8 cellular contexts compared by ENCODE assay signal in genomic region chr18:11553098-11553940, GRCh38. TPM values are rescaled to one million over a fixed set of nuclear protein-coding genes. Genes with fewer than 3 reads are reported as not detected.
DNase-seq lines count a peak whose midpoint lies in the region; ATAC-seq, FAIRE-seq and TF ChIP-seq lines count a peak whose summit lies in the region.

No MANE protein-coding gene starts in this region.

- no peaks in the 10 kb centered on the region for H3K4me1 Mint-ChIP-seq in activated naive CD8-positive, alpha-beta T cell treated with anti-CD3 and anti-CD28 coated beads for 36 hours

- no peak overlapping the region for H3K27ac Mint-ChIP-seq in activated naive CD8-positive, alpha-beta T cell treated with anti-CD3 and anti-CD28 coated beads for 36 hours

- TF ChIP-seq POLR2A in GM12892 (IDR thresholded peaks at IDR 0.05; ENCODE audit: low read depth, low read length): no peak

- H3K27me3 Mint-ChIP-seq in activated naive CD8-positive, alpha-beta T cell treated with anti-CD3 and anti-CD28 coated beads for 36 hours: peaks cover 5% of the 10 kb centered on the region

- H3K9me3 Mint-ChIP-seq in activated naive CD8-positive, alpha-beta T cell treated with anti-CD3 and anti-CD28 coated beads for 36 hours: no peaks in the 10 kb centered on the region

- H3K36me3 Mint-ChIP-seq in activated naive CD8-positive, alpha-beta T cell treated with anti-CD3 and anti-CD28 coated beads for 36 hours: no peaks in the 10 kb centered on the region

- FAIRE-seq in GM12892 (lab: Jason Lieb, UNC): peak; percentile 88

- H3K4me3 Mint-ChIP-seq in activated naive CD8-positive, alpha-beta T cell treated with anti-CD3 and anti-CD28 coated beads for 36 hours: no peak overlapping the region

- ATAC-seq in HG03439 (IDR thresholded peaks at IDR 0.05; ENCODE audit: unreplicated experiment): peak; percentile 73
- peak; percentile 41 to 65 for ATAC-seq in left cardiac atrium
- ATAC-seq in HG03097 (IDR thresholded peaks at IDR 0.05; ENCODE audit: low FRiP score, unreplicated experiment): no peak

- peak; percentile 77 for DNase-seq in Ammon's horn (ENCODE audit: low spot score)
- DNase-seq in GM12892 (ENCODE audit: insufficient read length): peak; percentile 30
- DNase-seq in NCI-H526 treated with DMSO at 0.1 percent for 48 hours (lab: John Stamatoyannopoulos, UW): peak; percentile 5
- peak; percentile 10 for DNase-seq in activated naive CD8-positive, alpha-beta T cell treated with anti-CD3 and anti-CD28 coated beads for 36 hours
- DNase-seq in left cardiac atrium: no peak
- DNase-seq in renal cortical epithelial cell (ENCODE audit: low read depth): peak; percentile 50

- intact Hi-C loops in left cardiac atrium (cut with DNase I): loop anchor here (10.0 kb wide), 2 partner anchors 699 to 989 kb away; no protein-coding TSS in a partner anchor

RNA-seq across cellular contexts. Expression of gene SLC35G4, which starts 56.1 kb away (rescaled TPM):
- not detected for polyA plus RNA-seq in GM12892 (2012; ENCODE audit: missing spikeins)
- total RNA-seq in activated naive CD8-positive, alpha-beta T cell treated with anti-CD3 and anti-CD28 coated beads for 36 hours: not detected
- total RNA-seq in left cardiac atrium (not detected), renal cortical epithelial cell (not detected in 2 replicates)
